ENCODE assay signal across 1 cellular context in the genomic region with DNA sequence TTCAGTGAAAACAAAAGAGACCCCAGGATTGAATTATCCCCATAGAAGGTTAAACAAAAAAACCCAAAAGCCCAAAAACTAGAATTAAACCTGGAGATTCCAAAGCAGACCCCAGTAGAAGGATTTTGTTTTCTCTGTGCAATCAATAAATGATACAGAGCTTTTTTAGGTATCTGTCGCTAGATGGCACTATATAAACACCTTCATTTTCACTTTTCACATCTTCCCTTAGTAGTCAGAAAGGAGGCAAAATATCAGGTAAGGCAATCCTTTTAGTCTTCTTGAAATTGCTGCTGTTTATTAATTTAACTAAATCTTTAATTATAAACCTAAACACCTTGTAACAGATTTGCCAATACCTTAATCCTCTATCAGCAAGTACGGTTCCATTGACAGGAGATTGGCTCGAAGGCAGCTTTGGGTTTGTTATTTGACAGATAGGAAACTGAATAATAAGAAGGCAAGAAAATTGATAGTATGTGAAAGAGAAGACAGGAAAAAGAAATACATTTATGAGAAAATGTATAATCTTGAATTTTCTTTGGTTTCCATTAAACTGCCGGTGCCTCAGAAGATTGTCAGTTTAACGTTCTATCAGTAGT.
TF ChIP-seq lines count a peak whose summit lies in the region.

No MANE protein-coding gene starts in this region.

TF ChIP-seq in GM12878, 131 proteins besides CTCF, POLR2A, EP300 and RAD21:
- TF ChIP-seq, protein P1, sequence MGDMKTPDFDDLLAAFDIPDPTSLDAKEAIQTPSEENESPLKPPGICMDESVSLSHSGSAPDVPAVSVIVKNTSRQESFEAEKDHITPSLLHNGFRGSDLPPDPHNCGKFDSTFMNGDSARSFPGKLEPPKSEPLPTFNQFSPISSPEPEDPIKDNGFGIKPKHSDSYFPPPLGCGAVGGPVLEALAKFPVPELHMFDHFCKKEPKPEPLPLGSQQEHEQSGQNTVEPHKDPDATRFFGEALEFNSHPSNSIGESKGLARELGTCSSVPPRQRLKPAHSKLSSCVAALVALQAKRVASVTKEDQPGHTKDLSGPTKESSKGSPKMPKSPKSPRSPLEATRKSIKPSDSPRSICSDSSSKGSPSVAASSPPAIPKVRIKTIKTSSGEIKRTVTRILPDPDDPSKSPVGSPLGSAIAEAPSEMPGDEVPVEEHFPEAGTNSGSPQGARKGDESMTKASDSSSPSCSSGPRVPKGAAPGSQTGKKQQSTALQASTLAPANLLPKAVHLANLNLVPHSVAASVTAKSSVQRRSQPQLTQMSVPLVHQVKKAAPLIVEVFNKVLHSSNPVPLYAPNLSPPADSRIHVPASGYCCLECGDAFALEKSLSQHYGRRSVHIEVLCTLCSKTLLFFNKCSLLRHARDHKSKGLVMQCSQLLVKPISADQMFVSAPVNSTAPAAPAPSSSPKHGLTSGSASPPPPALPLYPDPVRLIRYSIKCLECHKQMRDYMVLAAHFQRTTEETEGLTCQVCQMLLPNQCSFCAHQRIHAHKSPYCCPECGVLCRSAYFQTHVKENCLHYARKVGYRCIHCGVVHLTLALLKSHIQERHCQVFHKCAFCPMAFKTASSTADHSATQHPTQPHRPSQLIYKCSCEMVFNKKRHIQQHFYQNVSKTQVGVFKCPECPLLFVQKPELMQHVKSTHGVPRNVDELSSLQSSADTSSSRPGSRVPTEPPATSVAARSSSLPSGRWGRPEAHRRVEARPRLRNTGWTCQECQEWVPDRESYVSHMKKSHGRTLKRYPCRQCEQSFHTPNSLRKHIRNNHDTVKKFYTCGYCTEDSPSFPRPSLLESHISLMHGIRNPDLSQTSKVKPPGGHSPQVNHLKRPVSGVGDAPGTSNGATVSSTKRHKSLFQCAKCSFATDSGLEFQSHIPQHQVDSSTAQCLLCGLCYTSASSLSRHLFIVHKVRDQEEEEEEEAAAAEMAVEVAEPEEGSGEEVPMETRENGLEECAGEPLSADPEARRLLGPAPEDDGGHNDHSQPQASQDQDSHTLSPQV (IDR thresholded peaks at IDR 0.05) = peak; percentile 37; the same call in 1 of the 2 replicates
- TF ChIP-seq, protein P2, sequence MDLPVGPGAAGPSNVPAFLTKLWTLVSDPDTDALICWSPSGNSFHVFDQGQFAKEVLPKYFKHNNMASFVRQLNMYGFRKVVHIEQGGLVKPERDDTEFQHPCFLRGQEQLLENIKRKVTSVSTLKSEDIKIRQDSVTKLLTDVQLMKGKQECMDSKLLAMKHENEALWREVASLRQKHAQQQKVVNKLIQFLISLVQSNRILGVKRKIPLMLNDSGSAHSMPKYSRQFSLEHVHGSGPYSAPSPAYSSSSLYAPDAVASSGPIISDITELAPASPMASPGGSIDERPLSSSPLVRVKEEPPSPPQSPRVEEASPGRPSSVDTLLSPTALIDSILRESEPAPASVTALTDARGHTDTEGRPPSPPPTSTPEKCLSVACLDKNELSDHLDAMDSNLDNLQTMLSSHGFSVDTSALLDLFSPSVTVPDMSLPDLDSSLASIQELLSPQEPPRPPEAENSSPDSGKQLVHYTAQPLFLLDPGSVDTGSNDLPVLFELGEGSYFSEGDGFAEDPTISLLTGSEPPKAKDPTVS (IDR thresholded peaks at IDR 0.05; ENCODE audit: low read depth, low read length) = 0 out of 2 replicates have a peak, but pooled peaks have one; percentile 26
- TF ChIP-seq, protein P3, sequence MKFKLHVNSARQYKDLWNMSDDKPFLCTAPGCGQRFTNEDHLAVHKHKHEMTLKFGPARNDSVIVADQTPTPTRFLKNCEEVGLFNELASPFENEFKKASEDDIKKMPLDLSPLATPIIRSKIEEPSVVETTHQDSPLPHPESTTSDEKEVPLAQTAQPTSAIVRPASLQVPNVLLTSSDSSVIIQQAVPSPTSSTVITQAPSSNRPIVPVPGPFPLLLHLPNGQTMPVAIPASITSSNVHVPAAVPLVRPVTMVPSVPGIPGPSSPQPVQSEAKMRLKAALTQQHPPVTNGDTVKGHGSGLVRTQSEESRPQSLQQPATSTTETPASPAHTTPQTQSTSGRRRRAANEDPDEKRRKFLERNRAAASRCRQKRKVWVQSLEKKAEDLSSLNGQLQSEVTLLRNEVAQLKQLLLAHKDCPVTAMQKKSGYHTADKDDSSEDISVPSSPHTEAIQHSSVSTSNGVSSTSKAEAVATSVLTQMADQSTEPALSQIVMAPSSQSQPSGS (IDR thresholded peaks at IDR 0.05; ENCODE audit: low read length) = no peak
- TF ChIP-seq SREBF2 (IDR thresholded peaks at IDR 0.05; ENCODE audit: low read length) (no peak), JUND (IDR thresholded peaks at IDR 0.05; ENCODE audit: low read depth, low read length) (no peak), NBN (IDR thresholded peaks at IDR 0.05) (no peak), MYC (IDR thresholded peaks at IDR 0.05; ENCODE audit: insufficient read depth, insufficient read length, insufficient replicate concordance, low read length, severe bottlenecking) (no peak), TAF1 (IDR thresholded peaks at IDR 0.05; ENCODE audit: borderline replicate concordance, low read depth, low read length) (no peak), WRNIP1 (IDR thresholded peaks at IDR 0.05; ENCODE audit: borderline replicate concordance, low read depth, low read length) (no peak), RFX5 (IDR thresholded peaks at IDR 0.05; ENCODE audit: low read depth, low read length) (no peak), NR2C1 (IDR thresholded peaks at IDR 0.05) (no peak), STAT1 (conservative IDR thresholded peaks at IDR 0.05) (no peak), SMC3 (IDR thresholded peaks at IDR 0.05; ENCODE audit: borderline replicate concordance, low read length) (peak; percentile 86)
- TF ChIP-seq, protein P4, sequence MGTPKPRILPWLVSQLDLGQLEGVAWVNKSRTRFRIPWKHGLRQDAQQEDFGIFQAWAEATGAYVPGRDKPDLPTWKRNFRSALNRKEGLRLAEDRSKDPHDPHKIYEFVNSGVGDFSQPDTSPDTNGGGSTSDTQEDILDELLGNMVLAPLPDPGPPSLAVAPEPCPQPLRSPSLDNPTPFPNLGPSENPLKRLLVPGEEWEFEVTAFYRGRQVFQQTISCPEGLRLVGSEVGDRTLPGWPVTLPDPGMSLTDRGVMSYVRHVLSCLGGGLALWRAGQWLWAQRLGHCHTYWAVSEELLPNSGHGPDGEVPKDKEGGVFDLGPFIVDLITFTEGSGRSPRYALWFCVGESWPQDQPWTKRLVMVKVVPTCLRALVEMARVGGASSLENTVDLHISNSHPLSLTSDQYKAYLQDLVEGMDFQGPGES (IDR thresholded peaks at IDR 0.05) = no peak
- TF ChIP-seq, protein P5, sequence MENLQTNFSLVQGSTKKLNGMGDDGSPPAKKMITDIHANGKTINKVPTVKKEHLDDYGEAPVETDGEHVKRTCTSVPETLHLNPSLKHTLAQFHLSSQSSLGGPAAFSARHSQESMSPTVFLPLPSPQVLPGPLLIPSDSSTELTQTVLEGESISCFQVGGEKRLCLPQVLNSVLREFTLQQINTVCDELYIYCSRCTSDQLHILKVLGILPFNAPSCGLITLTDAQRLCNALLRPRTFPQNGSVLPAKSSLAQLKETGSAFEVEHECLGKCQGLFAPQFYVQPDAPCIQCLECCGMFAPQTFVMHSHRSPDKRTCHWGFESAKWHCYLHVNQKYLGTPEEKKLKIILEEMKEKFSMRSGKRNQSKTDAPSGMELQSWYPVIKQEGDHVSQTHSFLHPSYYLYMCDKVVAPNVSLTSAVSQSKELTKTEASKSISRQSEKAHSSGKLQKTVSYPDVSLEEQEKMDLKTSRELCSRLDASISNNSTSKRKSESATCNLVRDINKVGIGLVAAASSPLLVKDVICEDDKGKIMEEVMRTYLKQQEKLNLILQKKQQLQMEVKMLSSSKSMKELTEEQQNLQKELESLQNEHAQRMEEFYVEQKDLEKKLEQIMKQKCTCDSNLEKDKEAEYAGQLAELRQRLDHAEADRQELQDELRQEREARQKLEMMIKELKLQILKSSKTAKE (IDR thresholded peaks at IDR 0.05; ENCODE audit: low read depth, poor library complexity, severe bottlenecking) = no peak
